Comparison of ENCODE assay signal across 8 cellular contexts in genomic region chr4:6574747-6575502, GRCh38. TPM values are rescaled to one million over a fixed set of nuclear protein-coding genes. Genes with fewer than 3 reads are reported as not detected.
DNase-seq lines count a peak whose midpoint lies in the region; ATAC-seq and TF ChIP-seq lines count a peak whose summit lies in the region.

TSS of gene MAN2B2 (plus strand) at chr4:6575189. CDS start at chr4:6575211, 22 bp downstream.

- ATAC-seq in GM18907 (IDR thresholded peaks at IDR 0.05; ENCODE audit: unreplicated experiment) (peak; percentile 89), HG03139 (IDR thresholded peaks at IDR 0.05; ENCODE audit: unreplicated experiment) (peak; percentile 93), left colon (peak; percentile 99)

- peak within 1 kb of the TSS; percentile 95 for H3K27ac ChIP-seq in cingulate gyrus (ENCODE audit: low read depth, low read length)

- TF ChIP-seq CTCF in AG10803 (conservative IDR thresholded peaks at IDR 0.05; ENCODE audit: low read length), result no peak; the same call in 1 of the 2 replicates

- DNase-seq in AG10803 (ENCODE audit: low read depth) (peak; percentile 67), NCI-H345 treated with DMSO at 0.1 percent for 48 hours (lab: John Stamatoyannopoulos, UW; ENCODE audit: unreplicated experiment) (peak; percentile 52), left colon (peak; percentile 86 to 93)
- DNase-seq in activated CD4-positive, alpha-beta T cell treated with anti-CD3 and anti-CD28 coated beads for 4 hours, result peak; percentile 74 to 76
- DNase-seq in stimulated activated CD4-positive, alpha-beta T cell treated with anti-CD3 and anti-CD28 coated beads, Interleukin-1b, Interleukin-23, amount 100 ng/mL, for 4 hours (ENCODE audit: low read depth in 2 of 2), result peak; percentile 60 to 86

- intact Hi-C loops in left colon (cut with DNase I, micrococcal nuclease), result no loop called here

- H3K4me3 ChIP-seq in AG10803 (ENCODE audit: low read length), result peak within 1 kb of the TSS; percentile 93

RNA-seq across cellular contexts. Expression of gene MAN2B2, which starts in this region (rescaled TPM):
- total RNA-seq in left colon, result 10 to 100 TPM; 33.5 to 40.3 TPM

Comparison
In these comparisons a context has a peak if more than half of its experiments do, and no peak if none do; other contexts are left out.
1. Peak in every context shown above with its lines: DNase-seq, ATAC-seq, H3K4me3 ChIP-seq and H3K27ac ChIP-seq.